16 cellular contexts compared by ENCODE assay signal in the genomic region with DNA sequence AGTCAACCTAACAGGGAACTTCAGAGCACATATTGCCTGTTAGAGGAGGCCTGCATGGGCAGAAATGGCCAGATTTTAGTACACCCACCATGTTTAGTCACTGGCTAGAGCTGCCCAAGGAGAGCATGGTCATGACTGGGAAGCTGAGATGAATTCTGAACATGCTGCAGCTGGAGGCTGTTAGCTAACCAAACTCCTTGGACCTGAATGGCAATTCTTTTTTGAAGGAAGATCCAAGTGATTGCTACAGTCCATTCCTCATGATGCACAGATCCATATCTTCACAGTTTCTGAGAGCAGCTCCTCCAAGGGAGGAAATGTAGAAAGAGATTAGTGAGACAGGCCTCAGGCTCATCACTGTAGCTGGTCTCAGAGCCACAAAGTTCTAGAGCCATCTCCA. TPM values are rescaled to one million over a fixed set of nuclear protein-coding genes. Genes with fewer than 3 reads are reported as not detected.
DNase-seq lines count a peak whose midpoint lies in the region; ATAC-seq and TF ChIP-seq lines count a peak whose summit lies in the region.
"Had no signal": no experiment of that assay in that cellular context is flagged by ENCODE, and none has a peak within 500 bp of the region (broad histone marks: within the 10 kb centered on the region; RNA-seq: fewer than 3 reads in every experiment).

No MANE protein-coding gene starts in this region.

- no peaks in the 10 kb centered on the region for H3K36me3 ChIP-seq in HEK293 (ENCODE audit: control insufficient read depth in 2 of 2, insufficient read depth in 1 of 2, low read length in 2 of 2)

- intact Hi-C loops in head of caudate nucleus (cut with DNase I): no loop called here

- H3K4me1 ChIP-seq in HEK293 (ENCODE audit: control insufficient read depth, insufficient read depth, low read length): no peaks in the 10 kb centered on the region
- H3K4me1 ChIP-seq: BLaER1 treated with 17β-estradiol and CSF1 and Interleukin-3, amounts not matched to agents 10 nM and 100 nM had no signal

- H3K9me3 ChIP-seq in HEK293 (ENCODE audit: control insufficient read depth, insufficient read depth, low read depth, low read length): no peaks in the 10 kb centered on the region

- ATAC-seq in GM21381 (IDR thresholded peaks at IDR 0.05; ENCODE audit: unreplicated experiment) (no peak), esophagus mucosa (no peak)
- ATAC-seq: CD8-positive, alpha-beta T cell; PC-3 had no signal

- no peak for TF ChIP-seq CTCF in AG10803 (conservative IDR thresholded peaks at IDR 0.05; ENCODE audit: low read length)
- no peak for TF ChIP-seq CTCF in HEK293 (tag by site-specific recombination; IDR thresholded peaks at IDR 0.05)
- no peak for TF ChIP-seq CTCF in choroid plexus epithelial cell (conservative IDR thresholded peaks at IDR 0.05; ENCODE audit: low read depth, low read length)
- TF ChIP-seq CTCF in fibroblast of the aortic adventitia (IDR thresholded peaks at IDR 0.05; ENCODE audit: insufficient read depth, low read length): no peak

- DNase-seq in AG10803 (ENCODE audit: low read depth): peak; percentile 54
- DNase-seq in choroid plexus epithelial cell (ENCODE audit: low read depth): peak; percentile 11
- DNase-seq in fibroblast of the aortic adventitia (ENCODE audit: low read depth): peak; percentile 35
- no peak for DNase-seq in head of caudate nucleus
- no peak for DNase-seq in NCI-H226
- DNase-seq: CD8-positive, alpha-beta T cell; DMS53; NCI-H1436; NCI-H1930; NCI-H345; NCI-H526; PC-3 had no signal

- H3K4me3 ChIP-seq in AG10803 (ENCODE audit: low read length) (no peak overlapping the region), HEK293 (ENCODE audit: low read depth, low read length) (no peak overlapping the region), choroid plexus epithelial cell (ENCODE audit: low read depth, low read length) (no peak overlapping the region), fibroblast of the aortic adventitia (ENCODE audit: low read depth, low read length) (no peak overlapping the region)
- H3K4me3 ChIP-seq: BLaER1 treated with 17β-estradiol and CSF1 and Interleukin-3, amounts not matched to agents 10 nM and 100 nM had no signal

- H3K27ac ChIP-seq in HEK293 (ENCODE audit: extremely low read depth, low read depth, low read length): no peak overlapping the region
- H3K27ac ChIP-seq: BLaER1 treated with 17β-estradiol and CSF1 and Interleukin-3, amounts not matched to agents 10 nM and 100 nM had no signal

- CTCF ChIA-PET in HEK293 (lab: Yijun Ruan, JAX): interaction anchor here (0.8 to 1.8 kb wide), 2 partner anchors 26 to 144 kb away, joined by 3 to 4 read pairs; no protein-coding TSS in a partner anchor

- POLR2A ChIA-PET in HEK293 (lab: Yijun Ruan, JAX): no interaction called here

TF ChIP-seq in HEK293, 187 proteins besides CTCF, POLR2A, EP300 and RAD21:
- TF ChIP-seq ZBTB10 (tag by site-specific recombination; IDR thresholded peaks at IDR 0.05): no peak
- no peak for TF ChIP-seq ZNF416 (tag by site-specific recombination; IDR thresholded peaks at IDR 0.05)
- TF ChIP-seq HOXA7 (CRISPR knock-in tag; IDR thresholded peaks at IDR 0.05; ENCODE audit: borderline replicate concordance): no peak
- no peak for TF ChIP-seq ZNF10 (tag by site-specific recombination; IDR thresholded peaks at IDR 0.05)
- TF ChIP-seq ZNF585B (tag by site-specific recombination; IDR thresholded peaks at IDR 0.05): no peak
- TF ChIP-seq YY2 (tag by site-specific recombination; IDR thresholded peaks at IDR 0.05): no peak
- TF ChIP-seq, protein P1, sequence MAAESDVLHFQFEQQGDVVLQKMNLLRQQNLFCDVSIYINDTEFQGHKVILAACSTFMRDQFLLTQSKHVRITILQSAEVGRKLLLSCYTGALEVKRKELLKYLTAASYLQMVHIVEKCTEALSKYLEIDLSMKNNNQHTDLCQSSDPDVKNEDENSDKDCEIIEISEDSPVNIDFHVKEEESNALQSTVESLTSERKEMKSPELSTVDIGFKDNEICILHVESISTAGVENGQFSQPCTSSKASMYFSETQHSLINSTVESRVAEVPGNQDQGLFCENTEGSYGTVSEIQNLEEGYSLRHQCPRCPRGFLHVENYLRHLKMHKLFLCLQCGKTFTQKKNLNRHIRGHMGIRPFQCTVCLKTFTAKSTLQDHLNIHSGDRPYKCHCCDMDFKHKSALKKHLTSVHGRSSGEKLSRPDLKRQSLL (tag by site-specific recombination; IDR thresholded peaks at IDR 0.05): 0 out of 2 replicates have a peak, but pooled peaks have one; percentile 32

RNA-seq across cellular contexts. Expression of gene ZFYVE9, which starts 11.1 kb away (rescaled TPM):
- total RNA-seq in fibroblast of the aortic adventitia (ENCODE audit: low replicate concordance) (28.8 and 38.8 TPM in 2 replicates), esophagus mucosa (12.1 TPM)

Comparison
In these comparisons a context has a peak if more than half of its experiments do, and no peak if none do; other contexts are left out.
1. DNase-seq: peak in AG10803 (single experiment), choroid plexus epithelial cell (single experiment) and fibroblast of the aortic adventitia (single experiment); none in head of caudate nucleus (0 of 42) and NCI-H226 (single experiment).